In genomic region chr17:42554250-42555121, GRCh38 we compare ENCODE assay signal across 8 cellular contexts. TPM values are rescaled to one million over a fixed set of nuclear protein-coding genes. Genes with fewer than 3 reads are reported as not detected.
A peak's percentile ranks its signal among the peaks of the same experiment; 100 is the strongest.
DNase-seq lines count a peak whose midpoint lies in the region; ATAC-seq and TF ChIP-seq lines count a peak whose summit lies in the region.

No MANE protein-coding gene starts in this region.

- H3K9me2 ChIP-seq in PC-3 (replicated peaks; ENCODE audit: low read length) = no peaks in the 10 kb centered on the region

- H3K9me3 Mint-ChIP-seq in CD8-positive, alpha-beta memory T cell = no peaks in the 10 kb centered on the region
- H3K9me3 Mint-ChIP-seq in activated T-cell treated with anti-CD3 and anti-CD28 coated beads, Interleukin-2, amount 50 U/mL, for 72 hours = no peaks in the 10 kb centered on the region
- no peaks in the 10 kb centered on the region for H3K9me3 Mint-ChIP-seq in stimulated activated naive B cell treated with anti-CD40 and anti-IgM and Interleukin-4, amounts not matched to agents 10 μg/mL and 1 μg/mL and 100 μg/mL, for 72 hours

- H3K4me3 Mint-ChIP-seq in CD8-positive, alpha-beta memory T cell = peak overlapping the region; percentile 87 to 96 (median 89)
- H3K4me3 Mint-ChIP-seq in activated T-cell treated with anti-CD3 and anti-CD28 coated beads, Interleukin-2, amount 50 U/mL, for 72 hours = peak overlapping the region; percentile 88 to 94
- peak overlapping the region; percentile 93 to 99 for H3K4me3 Mint-ChIP-seq in stimulated activated naive B cell treated with anti-CD40 and anti-IgM and Interleukin-4, amounts not matched to agents 10 μg/mL and 1 μg/mL and 100 μg/mL, for 72 hours

- H3K9ac ChIP-seq in PC-3 (ENCODE audit: low read length) (peak overlapping the region; percentile 86), mucosa of stomach (ENCODE audit: low read length) (peak overlapping the region; percentile 95)

- peak; percentile 65 to 86 (median 75) for DNase-seq in CD8-positive, alpha-beta memory T cell
- peak in 62 of 76 experiments; percentile 9 to 73 (median 47) for DNase-seq in HUDEP-2 (lab: John Stamatoyannopoulos, UW; ENCODE audit: unreplicated experiment in 76 of 76)
- peak; percentile 63 for DNase-seq in PC-3
- peak; percentile 84 to 89 for DNase-seq in activated T-cell treated with anti-CD3 and anti-CD28 coated beads, Interleukin-2, amount 50 U/mL, for 72 hours
- DNase-seq in stimulated activated naive B cell treated with anti-CD40 and anti-IgM and Interleukin-4, amounts not matched to agents 10 μg/mL and 1 μg/mL and 100 μg/mL, for 72 hours = peak; percentile 85

- POLR2A ChIA-PET in CD8-positive, alpha-beta memory T cell (lab: Charles Lee) = interaction anchor here (0.9 to 1.9 kb wide), 4 partner anchors 12 to 24 kb away, joined by 3 to 9 read pairs (median 4); partner anchors contain the start of genes MLX and NAGLU
- POLR2A ChIA-PET in PC-3 (lab: Charles Lee; ENCODE audit: unreplicated experiment) = interaction anchor here (0.5 to 0.6 kb wide), 2 partner anchors 18 to 22 kb away, joined by 4 to 26 read pairs; partner anchors contain the start of gene NAGLU

- ATAC-seq in GM19467 (IDR thresholded peaks at IDR 0.05; ENCODE audit: unreplicated experiment) (peak; percentile 74), PC-3 (peak; percentile 91), esophagus mucosa (peak; percentile 68)
- ATAC-seq in activated T-cell treated with anti-CD3 and anti-CD28 coated beads, Interleukin-2, amount 50 U/mL, for 72 hours (replicated peaks in 1 of 2) = peak; percentile 90 to 91
- ATAC-seq in stimulated activated naive B cell treated with anti-CD40 and anti-IgM and Interleukin-4, amounts not matched to agents 10 μg/mL and 1 μg/mL and 100 μg/mL, for 72 hours (replicated peaks) = peak; percentile 92 to 94

- H3K9me3 ChIP-seq in CD8-positive, alpha-beta memory T cell (ENCODE audit: low read length) = no peaks in the 10 kb centered on the region
- H3K9me3 ChIP-seq in PC-3 (ENCODE audit: low read length) (no peaks in the 10 kb centered on the region), mucosa of stomach (ENCODE audit: control insufficient read depth, low read length) (no peaks in the 10 kb centered on the region)

- peak overlapping the region; percentile 79 for H3K27ac ChIP-seq in CD8-positive, alpha-beta memory T cell (ENCODE audit: low read depth, low read length)
- H3K27ac ChIP-seq in PC-3 (ENCODE audit: low read length) = peak overlapping the region; percentile 3; the same call in 1 of the 2 replicates

- peaks cover 12% of the 10 kb centered on the region for H3K4me1 ChIP-seq in CD8-positive, alpha-beta memory T cell (ENCODE audit: insufficient read depth, low read length)
- H3K4me1 ChIP-seq in PC-3 (ENCODE audit: insufficient read depth, low read length) (0 out of 2 replicates have a peak, but pooled peaks cover 4% of the 10 kb centered on the region), mucosa of stomach (ENCODE audit: control insufficient read depth, insufficient read depth, low read length) (peaks cover 26% of the 10 kb centered on the region)

- no peaks in the 10 kb centered on the region for H3F3A ChIP-seq in PC-3 (ENCODE audit: low read length, unreplicated experiment)

- peak overlapping the region; percentile 86 for H3K4me3 ChIP-seq in CD8-positive, alpha-beta memory T cell (ENCODE audit: low read length)
- peak overlapping the region; percentile 89 for H3K4me3 ChIP-seq in PC-3 (ENCODE audit: low read length)
- H3K4me3 ChIP-seq in mucosa of stomach (ENCODE audit: low read length) = peak overlapping the region; percentile 66

- H3K27me3 Mint-ChIP-seq in CD8-positive, alpha-beta memory T cell = no peaks in the 10 kb centered on the region
- no peaks in the 10 kb centered on the region for H3K27me3 Mint-ChIP-seq in activated T-cell treated with anti-CD3 and anti-CD28 coated beads, Interleukin-2, amount 50 U/mL, for 72 hours (ENCODE audit: low read depth)
- no peaks in the 10 kb centered on the region for H3K27me3 Mint-ChIP-seq in stimulated activated naive B cell treated with anti-CD40 and anti-IgM and Interleukin-4, amounts not matched to agents 10 μg/mL and 1 μg/mL and 100 μg/mL, for 72 hours

- no peaks in the 10 kb centered on the region for H4K20me1 ChIP-seq in PC-3 (ENCODE audit: low read length)

- H3K27ac Mint-ChIP-seq in CD8-positive, alpha-beta memory T cell = peak overlapping the region; percentile 86 to 96 (median 94)
- H3K27ac Mint-ChIP-seq in activated T-cell treated with anti-CD3 and anti-CD28 coated beads, Interleukin-2, amount 50 U/mL, for 72 hours = peak overlapping the region; percentile 90
- H3K27ac Mint-ChIP-seq in stimulated activated naive B cell treated with anti-CD40 and anti-IgM and Interleukin-4, amounts not matched to agents 10 μg/mL and 1 μg/mL and 100 μg/mL, for 72 hours = peak overlapping the region; percentile 98

- H3K36me3 Mint-ChIP-seq in CD8-positive, alpha-beta memory T cell = peaks cover 0 to 1% (median 0%) of the 10 kb centered on the region in 3 donors
- no peaks in the 10 kb centered on the region for H3K36me3 Mint-ChIP-seq in activated T-cell treated with anti-CD3 and anti-CD28 coated beads, Interleukin-2, amount 50 U/mL, for 72 hours (ENCODE audit: insufficient read depth in 2 of 2)
- peaks cover 2 to 25% of the 10 kb centered on the region in 2 donors for H3K36me3 Mint-ChIP-seq in stimulated activated naive B cell treated with anti-CD40 and anti-IgM and Interleukin-4, amounts not matched to agents 10 μg/mL and 1 μg/mL and 100 μg/mL, for 72 hours

- H3K27me3 ChIP-seq in CD8-positive, alpha-beta memory T cell (ENCODE audit: insufficient read depth, low read length, poor library complexity, severe bottlenecking) = no peaks in the 10 kb centered on the region
- no peaks in the 10 kb centered on the region for H3K27me3 ChIP-seq in PC-3 (ENCODE audit: low read length)
- no peaks in the 10 kb centered on the region for H3K27me3 ChIP-seq in mucosa of stomach (ENCODE audit: control insufficient read depth, insufficient read depth, low read length)

- TF ChIP-seq CTCF in PC-3 (conservative IDR thresholded peaks at IDR 0.05; ENCODE audit: low read depth, low read length) = no peak

- BruUV-seq in PC-3 (replicated peaks; lab: Mats Ljungman, UMichigan) = TSS peak; percentile 49

- intact Hi-C loops in PC-3 (cut with micrococcal nuclease) = no loop called here

- H2AFZ ChIP-seq in PC-3 (ENCODE audit: low read length) = peak overlapping the region; percentile 91

- CTCF ChIA-PET in CD8-positive, alpha-beta memory T cell (lab: Charles Lee) = interaction anchor here (1.1 to 2.2 kb wide), 5 partner anchors 10 to 27 kb away, joined by 3 to 12 read pairs (median 6); partner anchors contain the start of genes NAGLU and PSMC3IP
- CTCF ChIA-PET in PC-3 (lab: Charles Lee) = no interaction called here

- peaks cover 24% of the 10 kb centered on the region for H3K79me2 ChIP-seq in PC-3 (ENCODE audit: low read length)

- peak overlapping the region; percentile 97 for H3K4me2 ChIP-seq in PC-3 (ENCODE audit: low read length)

- no peaks in the 10 kb centered on the region for H3K36me3 ChIP-seq in CD8-positive, alpha-beta memory T cell (ENCODE audit: insufficient read depth, low read length)
- H3K36me3 ChIP-seq in PC-3 (ENCODE audit: low read depth, low read length) (no peaks in the 10 kb centered on the region), mucosa of stomach (ENCODE audit: control insufficient read depth, insufficient read depth, low read length) (no peaks in the 10 kb centered on the region)

- H3K4me1 Mint-ChIP-seq in CD8-positive, alpha-beta memory T cell = peaks cover 13 to 41% (median 21%) of the 10 kb centered on the region in 3 donors
- peaks cover 21% of the 10 kb centered on the region for H3K4me1 Mint-ChIP-seq in activated T-cell treated with anti-CD3 and anti-CD28 coated beads, Interleukin-2, amount 50 U/mL, for 72 hours (ENCODE audit: low read depth)
- H3K4me1 Mint-ChIP-seq in stimulated activated naive B cell treated with anti-CD40 and anti-IgM and Interleukin-4, amounts not matched to agents 10 μg/mL and 1 μg/mL and 100 μg/mL, for 72 hours = peaks cover 21 to 38% of the 10 kb centered on the region in 2 donors

RNA-seq across cellular contexts. Expression of gene HSD17B1, which starts 1.8 kb away (rescaled TPM):
- under 1 TPM; 0.29 to 0.37 TPM for total RNA-seq in CD8-positive, alpha-beta memory T cell
- 0.48 TPM for polyA plus RNA-seq in CD8-positive, alpha-beta memory T cell
- total RNA-seq in PC-3 (2014; rRNA removed) (0.86 and 1.5 TPM in 2 replicates), esophagus mucosa (15.7 TPM)
- total RNA-seq in activated T-cell treated with anti-CD3 and anti-CD28 coated beads, Interleukin-2, amount 50 U/mL, for 72 hours = 1 to 10 TPM; 1.3 to 1.8 TPM

RNA-seq across cellular contexts. Expression of gene COASY, which starts 7.5 kb away (rescaled TPM):
- 100 to 1,000 TPM; 103 to 107 TPM for total RNA-seq in CD8-positive, alpha-beta memory T cell
- polyA plus RNA-seq in CD8-positive, alpha-beta memory T cell = 65.6 TPM
- total RNA-seq in PC-3 (2014; rRNA removed) = 33.3 and 54.3 TPM in 2 replicates
- total RNA-seq in activated T-cell treated with anti-CD3 and anti-CD28 coated beads, Interleukin-2, amount 50 U/mL, for 72 hours = 10 to 100 TPM; 98.2 to 98.5 TPM
- 67.4 TPM for total RNA-seq in esophagus mucosa

RNA-seq across cellular contexts. Expression of gene MLX, which starts 12.4 kb away (rescaled TPM):
- 10 to 100 TPM; 61.8 to 62.3 TPM for total RNA-seq in CD8-positive, alpha-beta memory T cell
- polyA plus RNA-seq in CD8-positive, alpha-beta memory T cell = 52.1 TPM
- 25.8 and 26.2 TPM in 2 replicates for total RNA-seq in PC-3 (2014; rRNA removed)
- total RNA-seq in activated T-cell treated with anti-CD3 and anti-CD28 coated beads, Interleukin-2, amount 50 U/mL, for 72 hours = 10 to 100 TPM; 38.8 to 41.2 TPM
- 33.8 TPM for total RNA-seq in esophagus mucosa

RNA-seq across cellular contexts. Expression of gene NAGLU, which starts 18.4 kb away (rescaled TPM):
- total RNA-seq in CD8-positive, alpha-beta memory T cell = 10 to 100 TPM; 15.8 to 17.4 TPM
- 17.0 TPM for polyA plus RNA-seq in CD8-positive, alpha-beta memory T cell
- 4.9 and 9.8 TPM in 2 replicates for total RNA-seq in PC-3 (2014; rRNA removed)
- 1 to 10 TPM; 9.4 to 9.8 TPM for total RNA-seq in activated T-cell treated with anti-CD3 and anti-CD28 coated beads, Interleukin-2, amount 50 U/mL, for 72 hours
- 13.3 TPM for total RNA-seq in esophagus mucosa

RNA-seq across cellular contexts. Expression of gene PSMC3IP, which starts 23.0 kb away (rescaled TPM):
- 10 to 100 TPM; 35.9 to 36.2 TPM for total RNA-seq in CD8-positive, alpha-beta memory T cell
- 0.83 TPM for polyA plus RNA-seq in CD8-positive, alpha-beta memory T cell
- total RNA-seq in PC-3 (2014; rRNA removed) (20.3 and 24.1 TPM in 2 replicates), esophagus mucosa (2.9 TPM)
- 10 to 100 TPM; 31.7 to 40.7 TPM for total RNA-seq in activated T-cell treated with anti-CD3 and anti-CD28 coated beads, Interleukin-2, amount 50 U/mL, for 72 hours

Comparison
In these comparisons a context has a peak if more than half of its experiments do, and no peak if none do; other contexts are left out.
1. Peak in every context shown above with its lines: DNase-seq, ATAC-seq, H3K4me3 ChIP-seq and H3K27ac ChIP-seq.